In the genomic region with DNA sequence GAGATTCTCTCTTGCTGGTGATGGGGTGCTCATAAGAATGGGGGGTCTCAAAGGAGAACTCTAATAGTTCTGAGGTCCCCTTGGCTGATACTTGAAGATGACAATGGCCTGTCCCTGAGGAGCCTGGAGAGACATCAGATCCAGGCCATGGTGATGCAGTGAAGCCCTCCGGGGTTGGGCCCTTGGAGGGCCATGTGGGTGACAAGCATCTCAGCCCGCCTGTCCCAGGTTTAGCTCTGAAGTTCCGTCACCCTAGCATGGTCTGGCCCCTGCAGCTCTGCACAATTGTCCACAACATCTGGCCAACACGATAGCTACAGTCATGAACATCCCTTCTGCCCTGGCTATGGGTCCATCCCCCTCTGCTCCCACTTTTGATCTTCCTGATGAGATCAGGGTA, we compare ENCODE assay signal across 15 cellular contexts.
A peak's percentile ranks its signal among the peaks of the same experiment; 100 is the strongest.
DNase-seq lines count a peak whose midpoint lies in the region; ATAC-seq, FAIRE-seq and TF ChIP-seq lines count a peak whose summit lies in the region.
"Had no signal": no experiment of that assay in that cellular context is flagged by ENCODE, and none has a peak within 500 bp of the region (broad histone marks: within the 10 kb centered on the region; RNA-seq: fewer than 3 reads in every experiment).

No MANE protein-coding gene starts in this region.

- TF ChIP-seq POLR2A in H1 (IDR thresholded peaks at IDR 0.05; ENCODE audit: control extremely low read depth in 1 of 2, low read depth in 2 of 2, low read length in 2 of 2), result no peak

- H3K9ac ChIP-seq in H1 (replicated peaks in 1 of 4; ENCODE audit: extremely low read depth in 1 of 4, low read depth in 3 of 4, low read length in 3 of 4), result no peak overlapping the region
- H3K9ac ChIP-seq: GM23248 had no signal

- peaks cover 0 to 2% of the 10 kb centered on the region in 2 donors for H3K36me3 Mint-ChIP-seq in CD14-positive monocyte
- no peaks in the 10 kb centered on the region for H3K36me3 Mint-ChIP-seq in Calu3 (ENCODE audit: insufficient read depth, unreplicated experiment)
- H3K36me3 Mint-ChIP-seq: CD8-positive, alpha-beta T cell had no signal

- H3K36me3 ChIP-seq in PC-9 (ENCODE audit: low read depth) (no peaks in the 10 kb centered on the region), H1 (ENCODE audit: control insufficient read depth in 2 of 4, insufficient read depth in 4 of 4, low read length in 3 of 4) (no peaks in the 10 kb centered on the region), BE2C (no peaks in the 10 kb centered on the region)

- FAIRE-seq in H1 (lab: Jason Lieb, UNC), result no peak
- FAIRE-seq: H54 had no signal

- TF ChIP-seq CTCF in CD14-positive monocyte (IDR thresholded peaks at IDR 0.05), result no peak
- TF ChIP-seq CTCF in PC-9 (conservative IDR thresholded peaks at IDR 0.05), result no peak
- no peak for TF ChIP-seq CTCF in H1 (IDR thresholded peaks at IDR 0.05; ENCODE audit: control extremely low read depth in 1 of 3, insufficient read depth in 1 of 3, low read depth in 1 of 3, low read length in 3 of 3)
- no peak for TF ChIP-seq CTCF in Calu3 (IDR thresholded peaks at IDR 0.05; ENCODE audit: unreplicated experiment)
- TF ChIP-seq CTCF in BE2C (IDR thresholded peaks at IDR 0.05; ENCODE audit: low read depth, low read length), result no peak

- H3K4me3 ChIP-seq in PC-9 (no peak overlapping the region), H1 (ENCODE audit: extremely low read depth in 1 of 4, insufficient read depth in 2 of 4, low read depth in 3 of 4, low read length in 4 of 4) (no peak overlapping the region), right cardiac atrium (ENCODE audit: low read length) (no peak overlapping the region), BE2C (ENCODE audit: low read depth, low read length) (no peak overlapping the region)
- H3K4me3 ChIP-seq: GM23248 had no signal

- no peak overlapping the region for H3K18ac ChIP-seq in H1 (ENCODE audit: extremely low read depth, low read length)

- 0 out of 2 replicates have a peak overlapping the region, but pooled peaks have one; percentile 32 for H2BK20ac ChIP-seq in H1 (ENCODE audit: low read length)

- H3K79me1 ChIP-seq in H1 (ENCODE audit: low read depth, low read length), result no peaks in the 10 kb centered on the region

- CTCF ChIA-PET in PC-9 (lab: Charles Lee), result no interaction called here
- CTCF ChIA-PET in H1 (lab: Charles Lee; ENCODE audit: partially characterized antibody), result interaction anchor here (5.3 kb wide), 1 partner anchor 53 kb away, joined by 17 read pairs; no protein-coding TSS in a partner anchor
- CTCF ChIA-PET in Calu3 (lab: Charles Lee), result no interaction called here

- H3K9me2 ChIP-seq in PC-9 (ENCODE audit: insufficient read depth), result no peaks in the 10 kb centered on the region

- no peak overlapping the region for H2BK12ac ChIP-seq in H1 (ENCODE audit: low read depth, low read length)

- no peak overlapping the region for H4K91ac ChIP-seq in H1 (replicated peaks; ENCODE audit: insufficient read length, low read length)

- no TSS peak for BruUV-seq in PC-9 (replicated peaks; lab: Mats Ljungman, UMichigan)
- no TSS peak for BruUV-seq in Calu3 (replicated peaks; lab: Mats Ljungman, UMichigan)

- H2BK5ac ChIP-seq in H1 (ENCODE audit: low read depth, low read length), result no peak overlapping the region

- no peak for ATAC-seq in right cardiac atrium
- ATAC-seq: CD8-positive, alpha-beta T cell had no signal

- TF ChIP-seq RAD21 in H1 (IDR thresholded peaks at IDR 0.05 in 1 of 2, conservative IDR thresholded peaks at IDR 0.05 in 1 of 2; ENCODE audit: low read depth in 2 of 2, low read length in 2 of 2), result no peak

- POLR2A ChIA-PET in PC-9 (lab: Charles Lee; ENCODE audit: unreplicated experiment) (no interaction called here), H1 (lab: Charles Lee; ENCODE audit: partially characterized antibody) (interaction anchor here (1.1 kb wide), 1 partner anchor 117 kb away, joined by 3 read pairs; no protein-coding TSS in a partner anchor)

- no peaks in the 10 kb centered on the region for H4K20me1 ChIP-seq in PC-9 (ENCODE audit: insufficient read depth)
- no peaks in the 10 kb centered on the region for H4K20me1 ChIP-seq in H1 (replicated peaks in 1 of 2; ENCODE audit: control insufficient read depth in 1 of 2, insufficient read depth in 2 of 2, low read length in 2 of 2)

- H3K56ac ChIP-seq in H1 (replicated peaks; ENCODE audit: insufficient read length, low read depth, low read length), result no peak overlapping the region

- no peak for TF ChIP-seq EP300 in H1 (IDR thresholded peaks at IDR 0.05; ENCODE audit: borderline replicate concordance in 1 of 2, low read depth in 2 of 2, low read length in 2 of 2)

- H3K27me3 Mint-ChIP-seq in CD14-positive monocyte (ENCODE audit: low read depth in 3 of 3) (peaks cover 3 to 5% (median 3%) of the 10 kb centered on the region in 3 donors), Calu3 (ENCODE audit: unreplicated experiment) (no peaks in the 10 kb centered on the region)

- no peak overlapping the region for H2AK5ac ChIP-seq in H1 (ENCODE audit: low read depth, low read length)

- H3K23me2 ChIP-seq in H1 (ENCODE audit: low read depth, low read length), result no peaks in the 10 kb centered on the region

- H3K27ac ChIP-seq in PC-9 (no peak overlapping the region; the same call in 1 of the 2 replicates), H1 (ENCODE audit: low read depth, low read length) (no peak overlapping the region), right cardiac atrium (ENCODE audit: low read length) (no peak overlapping the region)
- H3K27ac ChIP-seq: GM23248 had no signal

- DNase-seq in CD14-positive monocyte (ENCODE audit: low spot score) (no peak), PC-9 (no peak), H1 (ENCODE audit: low read depth in 1 of 2, low spot score in 2 of 2) (no peak), Calu3 (no peak), right cardiac atrium (no peak), BE2C (no peak)
- DNase-seq: CD8-positive, alpha-beta T cell; DMS 273 treated with DMSO at 0.1 percent for 48 hours; DMS53; DND-41; EL; GM23248; HCEC 1CT had no signal

- H3K4me2 ChIP-seq in PC-9 (peak overlapping the region; percentile 75), H1 (ENCODE audit: insufficient read depth in 1 of 2, low read depth in 2 of 2, low read length in 2 of 2) (no peak overlapping the region)

- H4K5ac ChIP-seq in H1 (ENCODE audit: insufficient read length, low read depth, low read length), result no peak overlapping the region

- no peaks in the 10 kb centered on the region for H3K27me3 ChIP-seq in PC-9 (ENCODE audit: insufficient read depth, low read depth)
- H3K27me3 ChIP-seq in H1 (replicated peaks in 1 of 4; ENCODE audit: control insufficient read depth in 3 of 4, extremely low read depth in 1 of 4, insufficient read depth in 3 of 4, low read length in 3 of 4), result no peaks in the 10 kb centered on the region; a peak in 1 of 7 replicates
- no peaks in the 10 kb centered on the region for H3K27me3 ChIP-seq in right cardiac atrium (ENCODE audit: control insufficient read depth, insufficient read depth)
- no peaks in the 10 kb centered on the region for H3K27me3 ChIP-seq in BE2C

- H3K9me3 ChIP-seq in PC-9 (ENCODE audit: insufficient read depth, low read depth) (no peaks in the 10 kb centered on the region), H1 (ENCODE audit: insufficient read depth in 2 of 2, low read depth in 1 of 2, low read length in 1 of 2) (no peaks in the 10 kb centered on the region), right cardiac atrium (ENCODE audit: control insufficient read depth, low read length) (no peaks in the 10 kb centered on the region), BE2C (no peaks in the 10 kb centered on the region)

- H2AFZ ChIP-seq in PC-9, result no peak overlapping the region
- no peak overlapping the region for H2AFZ ChIP-seq in H1 (ENCODE audit: low read length)
- H2AFZ ChIP-seq: GM23248 had no signal

- H3K23ac ChIP-seq in H1 (ENCODE audit: insufficient read length), result no peak overlapping the region

- peaks cover 14% of the 10 kb centered on the region; the same call in 1 of the 2 replicates for H3F3A ChIP-seq in PC-9 (ENCODE audit: insufficient read depth, low read depth)

- intact Hi-C loops in CD14-positive monocyte (cut with micrococcal nuclease) (loop anchor here in 1 of 2 donors (10.0 kb wide), 1 partner anchor 347 kb away; no protein-coding TSS in a partner anchor), PC-9 (cut with micrococcal nuclease; ENCODE audit: unreplicated experiment) (loop anchor here (5.0 kb wide), 1 partner anchor 94 kb away; no protein-coding TSS in a partner anchor), Calu3 (cut with micrococcal nuclease; ENCODE audit: unreplicated experiment) (no loop called here), right cardiac atrium (cut with DNase I) (no loop called here)

- peaks cover 2 to 10% (median 4%) of the 10 kb centered on the region in 7 donors for H3K9me3 Mint-ChIP-seq in CD14-positive monocyte
- H3K9me3 Mint-ChIP-seq in Calu3 (ENCODE audit: low read depth, unreplicated experiment), result peaks cover 2% of the 10 kb centered on the region
- H3K9me3 Mint-ChIP-seq: CD8-positive, alpha-beta T cell had no signal

- H3K79me2 ChIP-seq in PC-9 (ENCODE audit: low read depth) (no peaks in the 10 kb centered on the region), H1 (ENCODE audit: control insufficient read depth in 1 of 2, insufficient read depth in 2 of 2, low read length in 2 of 2) (no peaks in the 10 kb centered on the region)

- H3K4me1 Mint-ChIP-seq in CD14-positive monocyte, result peaks cover 24% of the 10 kb centered on the region
- no peaks in the 10 kb centered on the region for H3K4me1 Mint-ChIP-seq in Calu3 (ENCODE audit: low read depth, unreplicated experiment)

- no peak overlapping the region; the same call in 1 of the 2 replicates for H4K8ac ChIP-seq in H1 (ENCODE audit: extremely low read depth, insufficient read depth, low read length)

- no peak overlapping the region for H3K14ac ChIP-seq in H1 (ENCODE audit: insufficient read length)

- no peak overlapping the region for H2BK15ac ChIP-seq in H1 (ENCODE audit: low read length)

- H3K4me3 Mint-ChIP-seq in CD14-positive monocyte (no peak overlapping the region), Calu3 (ENCODE audit: low read depth, unreplicated experiment) (no peak overlapping the region)
- H3K4me3 Mint-ChIP-seq: B cell; CD8-positive, alpha-beta T cell had no signal

- no peak overlapping the region for H3K4ac ChIP-seq in H1 (replicated peaks; ENCODE audit: insufficient read length, low read depth, low read length)

- WGBS in H1 (ENCODE audit: extremely low coverage in 1 of 2, insufficient coverage in 1 of 2, insufficient read length in 1 of 2, insufficient replicate concordance in 2 of 2, low coverage in 1 of 2, low lambda C conversion rate in 2 of 2, missing lambda C conversion rate in 1 of 2), 2 experiments, result 89% methylated on average over 4 of the region's 4 CpGs; no CpG with 5 or more reads in 1 of the 2 experiments
- 88% methylated on average over 4 of the region's 4 CpGs for WGBS in right cardiac atrium

- H3K4me1 ChIP-seq in PC-9 (replicated peaks; ENCODE audit: insufficient read depth), result peaks cover 21% of the 10 kb centered on the region
- peaks cover 2 to 6% (median 4%) of the 10 kb centered on the region in 4 experiments; a peak in 4 of 7 replicates for H3K4me1 ChIP-seq in H1 (replicated peaks in 1 of 4; ENCODE audit: control insufficient read depth in 3 of 4, insufficient read depth in 4 of 4, low read length in 3 of 4)
- H3K4me1 ChIP-seq in right cardiac atrium (ENCODE audit: control insufficient read depth, insufficient read depth, low read length), result no peaks in the 10 kb centered on the region
- no peaks in the 10 kb centered on the region for H3K4me1 ChIP-seq in BE2C

- H3K27ac Mint-ChIP-seq in CD14-positive monocyte, result peak overlapping the region in 4 of 7 donors; percentile 62 to 80 (median 70)
- no peak overlapping the region for H3K27ac Mint-ChIP-seq in Calu3 (ENCODE audit: unreplicated experiment)
- H3K27ac Mint-ChIP-seq: B cell; CD8-positive, alpha-beta T cell had no signal

- H2BK120ac ChIP-seq in H1 (replicated peaks; ENCODE audit: low read depth, low read length), result no peak overlapping the region
